In the genomic region with DNA sequence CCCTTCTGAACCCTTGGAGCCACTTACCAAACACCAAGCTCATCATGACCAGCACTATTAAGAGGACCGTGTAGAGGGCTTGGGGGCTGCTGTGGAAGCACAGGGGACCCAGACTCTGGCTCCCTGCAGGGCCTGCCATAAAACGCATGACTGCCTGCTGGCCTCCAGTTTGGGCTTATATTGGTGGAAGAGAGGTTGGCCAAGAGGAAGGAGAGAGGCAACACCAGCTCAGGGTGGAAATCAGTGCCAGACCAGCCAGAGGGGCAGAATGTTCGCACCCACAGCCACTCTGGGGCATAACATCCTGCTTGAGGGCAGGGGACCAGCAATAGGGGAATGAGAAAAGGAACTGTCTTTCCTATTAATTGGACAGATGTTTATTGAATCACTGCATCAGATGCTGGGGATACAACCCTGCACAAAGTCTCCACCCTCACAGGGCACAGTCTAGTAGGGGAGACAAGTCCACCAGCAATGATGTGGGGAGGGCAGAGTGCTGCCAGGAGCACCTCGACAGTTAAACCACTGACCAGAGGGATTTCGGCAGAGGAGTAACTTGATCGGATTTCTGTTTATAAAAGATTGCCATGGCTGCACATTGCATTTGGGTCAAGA, we compare ENCODE assay signal across 9 cellular contexts. TPM values are rescaled to one million over a fixed set of nuclear protein-coding genes. Genes with fewer than 3 reads are reported as not detected.
DNase-seq lines count a peak whose midpoint lies in the region; ATAC-seq and TF ChIP-seq lines count a peak whose summit lies in the region.
"Had no signal": no experiment of that assay in that cellular context is flagged by ENCODE, and none has a peak within 500 bp of the region (broad histone marks: within the 10 kb centered on the region; RNA-seq: fewer than 3 reads in every experiment).

No MANE protein-coding gene starts in this region.

- H2BK120ac ChIP-seq in H9 (ENCODE audit: low read depth, low read length, poor library complexity, severe bottlenecking), result no peak overlapping the region

- no peak overlapping the region for H2BK12ac ChIP-seq in H9 (ENCODE audit: insufficient read length, low read depth, low read length)

- no peaks in the 10 kb centered on the region for H3K79me2 ChIP-seq in H9 (ENCODE audit: insufficient read depth, low read length)

- no peak overlapping the region for H3K56ac ChIP-seq in H9 (ENCODE audit: insufficient read length, low read depth, low read length)

- H2AFZ ChIP-seq in H9 (ENCODE audit: low read length), result no peak overlapping the region

- no CpG with 5 or more reads among the region's 6 CpGs for WGBS in H9 (ENCODE audit: extremely low coverage, insufficient read length, low lambda C conversion rate)

- H3K9me3 Mint-ChIP-seq in H9 (no peaks in the 10 kb centered on the region; a peak in 3 of 5 replicates), activated B cell treated with CpG ODN at 0.5 μM for 24 hours (no peaks in the 10 kb centered on the region)

- peak overlapping the region; percentile 9 for H3K4me3 ChIP-seq in fibroblast of villous mesenchyme (ENCODE audit: low read depth, low read length)
- H3K4me3 ChIP-seq in skin epidermis, result peak overlapping the region in 4 of 7 experiments; percentile 27 to 47 (median 46)
- peak overlapping the region in 1 of 2 donors; percentile 86 for H3K4me3 ChIP-seq in ascending aorta

- H2BK20ac ChIP-seq in H9 (ENCODE audit: low read depth, low read length, poor library complexity, severe bottlenecking), result no peak overlapping the region

- no peaks in the 10 kb centered on the region; the same call in 1 of the 2 replicates for H3K27me3 ChIP-seq in H9 (ENCODE audit: insufficient read depth, low read length)
- no peaks in the 10 kb centered on the region for H3K27me3 ChIP-seq in ascending aorta

- H3K4me1 Mint-ChIP-seq in H9 (peaks cover 20 to 25% of the 10 kb centered on the region in 2 experiments), activated B cell treated with CpG ODN at 0.5 μM for 24 hours (peaks cover 40% of the 10 kb centered on the region)

- peaks cover 29% of the 10 kb centered on the region for H3K27me3 Mint-ChIP-seq in H9 (ENCODE audit: low read depth)
- H3K27me3 Mint-ChIP-seq in activated B cell treated with CpG ODN at 0.5 μM for 24 hours, result no peaks in the 10 kb centered on the region

- H3K4me3 Mint-ChIP-seq in H9, result peak overlapping the region; percentile 76 to 89
- H3K4me3 Mint-ChIP-seq in activated B cell treated with CpG ODN at 0.5 μM for 24 hours, result peak overlapping the region; percentile 84

- no peaks in the 10 kb centered on the region for H4K20me1 ChIP-seq in H9 (ENCODE audit: control insufficient read depth, insufficient read depth, insufficient read length)

- no peak for DNase-seq in H9
- DNase-seq in activated B cell treated with CpG ODN at 0.5 μM for 24 hours, result no peak
- DNase-seq in fibroblast of villous mesenchyme (ENCODE audit: low read depth), result no peak
- no peak for DNase-seq in kidney glomerular epithelial cell (lab: John Stamatoyannopoulos, UW)
- DNase-seq in ascending aorta (ENCODE audit: low spot score in 2 of 2), result no peak
- DNase-seq in globus pallidus (ENCODE audit: low spot score), result no peak
- no peak for DNase-seq in NCI-H1092 (lab: John Stamatoyannopoulos, UW)

- no peak overlapping the region for H2AK5ac ChIP-seq in H9 (ENCODE audit: insufficient read length, low read length)

- no peak for TF ChIP-seq CTCF in H9 (conservative IDR thresholded peaks at IDR 0.05)
- no peak for TF ChIP-seq CTCF in activated B cell treated with CpG ODN at 0.5 μM for 24 hours (IDR thresholded peaks at IDR 0.05)
- no peak for TF ChIP-seq CTCF in fibroblast of villous mesenchyme (IDR thresholded peaks at IDR 0.05; ENCODE audit: insufficient read depth, low read depth, low read length)
- TF ChIP-seq CTCF in ascending aorta (IDR thresholded peaks at IDR 0.05), result no peak

- H2BK5ac ChIP-seq in H9 (ENCODE audit: insufficient read length, low read length), result no peak overlapping the region

- peaks cover 0 to 2% of the 10 kb centered on the region in 2 donors for H3K36me3 ChIP-seq in ascending aorta

- H3K23me2 ChIP-seq in H9 (ENCODE audit: insufficient read length, low read depth, low read length, poor library complexity, severe bottlenecking), result peaks cover 18% of the 10 kb centered on the region

- no peak overlapping the region for H3K23ac ChIP-seq in H9 (ENCODE audit: insufficient read length, low read depth, low read length)

- H4K5ac ChIP-seq in H9 (ENCODE audit: insufficient read length, low read depth, low read length), result no peak overlapping the region

- no peak overlapping the region for H2BK15ac ChIP-seq in H9 (ENCODE audit: low read depth, low read length)

- intact Hi-C loops in activated B cell treated with CpG ODN at 0.5 μM for 24 hours (cut with micrococcal nuclease) (loop anchor here (1.0 to 5.0 kb wide), 9 partner anchors 22 to 272 kb away; a partner anchor contains a TSS), ascending aorta (cut with DNase I) (loop anchor here (1.0 to 5.0 kb wide), 5 partner anchors 48 to 272 kb away; a partner anchor contains a TSS)

- peak overlapping the region; percentile 92 for H3K4me2 ChIP-seq in H9 (ENCODE audit: insufficient read depth, insufficient read length, low read length)

- H3K27ac ChIP-seq in H9 (ENCODE audit: insufficient read length, low read depth, low read length) (no peak overlapping the region), skin epidermis (peak overlapping the region in 7 of 21 experiments; percentile 8 to 87 (median 55)), ascending aorta (peak overlapping the region in 1 of 2 donors; percentile 14)

- peak overlapping the region; percentile 28 for H3K18ac ChIP-seq in H9 (ENCODE audit: insufficient read length, low read depth, low read length)

- POLR2A ChIA-PET in activated B cell treated with CpG ODN at 0.5 μM for 24 hours (lab: Charles Lee), result interaction anchor here (0.8 to 2.3 kb wide), 10 partner anchors 16 to 152 kb away, joined by 3 to 23 read pairs (median 4); a partner anchor contains a TSS

- H3K14ac ChIP-seq in H9 (ENCODE audit: insufficient read depth, low read length), result 0 out of 2 replicates have a peak overlapping the region, but pooled peaks have one; percentile 8

- H3T11ph ChIP-seq in H9 (ENCODE audit: low read length), result no peak overlapping the region

- no peak overlapping the region for H4K91ac ChIP-seq in H9 (ENCODE audit: insufficient read length, low read depth, low read length)

- no peak overlapping the region; a peak in 1 of 7 replicates for H3K27ac Mint-ChIP-seq in H9
- H3K27ac Mint-ChIP-seq in activated B cell treated with CpG ODN at 0.5 μM for 24 hours, result peak overlapping the region; percentile 72

- H3K9ac ChIP-seq in H9 (ENCODE audit: extremely low read depth, insufficient read length, low read length), result no peak overlapping the region

- no peak overlapping the region for H4K8ac ChIP-seq in H9 (replicated peaks; ENCODE audit: insufficient read length, low read depth, low read length)

- H3K4me1 ChIP-seq in H9 (ENCODE audit: insufficient read depth, low read length), result no peaks in the 10 kb centered on the region
- peaks cover 2 to 5% of the 10 kb centered on the region in 2 donors for H3K4me1 ChIP-seq in ascending aorta

- H3K4ac ChIP-seq in H9 (ENCODE audit: low read depth, low read length), result no peak overlapping the region

- CTCF ChIA-PET in activated B cell treated with CpG ODN at 0.5 μM for 24 hours (lab: Charles Lee), result interaction anchor here (0.7 to 3.6 kb wide), 5 partner anchors 19 to 272 kb away, joined by 3 to 22 read pairs (median 5); a partner anchor contains a TSS

- peak; percentile 9 for ATAC-seq in activated B cell treated with CpG ODN at 0.5 μM for 24 hours (ENCODE audit: low read depth)

- H3K9me3 ChIP-seq in H9 (ENCODE audit: control insufficient read depth, low read depth, low read length) (no peaks in the 10 kb centered on the region), ascending aorta (no peaks in the 10 kb centered on the region)

- no peaks in the 10 kb centered on the region for H3K79me1 ChIP-seq in H9 (ENCODE audit: insufficient read depth, low read depth, low read length, poor library complexity, severe bottlenecking)

- H3K36me3 Mint-ChIP-seq in H9 (ENCODE audit: insufficient read depth in 1 of 3, low read depth in 3 of 3), result no peaks in the 10 kb centered on the region; a peak in 1 of 7 replicates
- peaks cover 4% of the 10 kb centered on the region for H3K36me3 Mint-ChIP-seq in activated B cell treated with CpG ODN at 0.5 μM for 24 hours (ENCODE audit: low read depth)

RNA-seq across cellular contexts. Expression of a gene that starts 0.5 kb away (rescaled TPM):
- total RNA-seq in H9 (2021) (1.8 and 2.2 TPM in 2 replicates), activated B cell treated with CpG ODN at 0.5 μM for 24 hours (0.29 and 0.73 TPM in 2 replicates), fibroblast of villous mesenchyme (0.43 and 0.64 TPM in 2 replicates), ascending aorta (0.96 TPM)
- total RNA-seq: kidney epithelial cell had no signal

RNA-seq across cellular contexts. Expression of a gene that starts 10.6 kb away (rescaled TPM):
- 21.3 and 21.6 TPM in 2 replicates for total RNA-seq in H9 (2021)
- total RNA-seq in activated B cell treated with CpG ODN at 0.5 μM for 24 hours, result 23.2 and 33.1 TPM in 2 replicates
- total RNA-seq in fibroblast of villous mesenchyme, result 3.2 and 3.9 TPM in 2 replicates
- 24.1 TPM for total RNA-seq in ascending aorta

RNA-seq across cellular contexts. Expression of a gene that starts 14.5 kb away (rescaled TPM):
- total RNA-seq in H9 (2021) (178 and 187 TPM in 2 replicates), activated B cell treated with CpG ODN at 0.5 μM for 24 hours (190 and 191 TPM in 2 replicates), fibroblast of villous mesenchyme (136 and 144 TPM in 2 replicates), ascending aorta (148 TPM)

RNA-seq across cellular contexts. Expression of a gene that starts 15.5 kb away (rescaled TPM):
- total RNA-seq in H9 (2021) (23.9 and 26.8 TPM in 2 replicates), activated B cell treated with CpG ODN at 0.5 μM for 24 hours (23.0 and 24.2 TPM in 2 replicates), fibroblast of villous mesenchyme (16.1 and 20.7 TPM in 2 replicates), ascending aorta (9.8 TPM)

RNA-seq across cellular contexts. Expression of a gene that starts 19.8 kb away (rescaled TPM):
- total RNA-seq in H9 (2021) (18.4 and 19.0 TPM in 2 replicates), activated B cell treated with CpG ODN at 0.5 μM for 24 hours (29.0 and 29.3 TPM in 2 replicates), fibroblast of villous mesenchyme (20.7 and 21.9 TPM in 2 replicates), ascending aorta (20.9 TPM)
